9 cellular contexts compared by ENCODE assay signal in the genomic region with DNA sequence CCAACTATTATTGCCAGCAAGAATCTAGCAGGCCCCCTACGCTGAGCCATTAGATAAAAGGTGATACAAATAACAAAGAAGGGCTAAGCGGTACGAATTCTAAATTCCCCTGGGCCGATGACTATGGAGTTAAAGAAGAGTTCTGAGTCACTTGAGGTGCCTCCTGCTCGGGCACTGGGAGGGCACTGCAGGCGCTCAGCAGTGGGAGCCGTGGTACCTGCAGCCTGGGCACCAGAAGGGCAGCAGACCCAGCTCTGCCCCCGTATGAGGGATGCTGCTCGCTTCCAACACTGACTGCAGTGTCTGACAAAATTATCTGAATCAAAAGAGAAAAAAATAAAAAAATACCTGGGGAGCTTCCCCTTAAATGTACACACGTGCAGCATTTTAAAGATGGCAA. TPM values are rescaled to one million over a fixed set of nuclear protein-coding genes. Genes with fewer than 3 reads are reported as not detected.
"Had no signal": no experiment of that assay in that cellular context is flagged by ENCODE, and none has a peak within 500 bp of the region (broad histone marks: within the 10 kb centered on the region; RNA-seq: fewer than 3 reads in every experiment).

No MANE protein-coding gene starts in this region.

- H3K27ac ChIP-seq: GM23248 had no signal

- DNase-seq: GM23248, GOT3, H7, H9, HCEC 1CT, HFFc6 had no signal

- H3K9me3 ChIP-seq: HAP-1 had no signal

- H3K4me3 ChIP-seq: GM23248, GM23338, HAP-1 had no signal

- H3K4me1 ChIP-seq: HAP-1 had no signal

- ATAC-seq: GM23338, HCT116 had no signal

RNA-seq across cellular contexts. Expression of a gene that starts 44.1 kb away (rescaled TPM):
- total RNA-seq: GM23248, HFFc6 had no signal
- polyA plus RNA-seq: GM23248 had no signal
